In genomic region chr15:50144342-50145120, GRCh38 we compare ENCODE assay signal across 17 cellular contexts. TPM values are rescaled to one million over a fixed set of nuclear protein-coding genes. Genes with fewer than 3 reads are reported as not detected.
A peak's percentile ranks its signal among the peaks of the same experiment; 100 is the strongest.
DNase-seq lines count a peak whose midpoint lies in the region; ATAC-seq and TF ChIP-seq lines count a peak whose summit lies in the region.
"Had no signal": no experiment of that assay in that cellular context is flagged by ENCODE, and none has a peak within 500 bp of the region (broad histone marks: within the 10 kb centered on the region; RNA-seq: fewer than 3 reads in every experiment).

No MANE protein-coding gene starts in this region.

- H3K4me2 ChIP-seq in osteoblast (ENCODE audit: insufficient read depth, low read length), result peak overlapping the region; percentile 2
- H3K4me2 ChIP-seq: GM23338 had no signal

- no peak overlapping the region for H3K4me3 ChIP-seq in HEK293 (ENCODE audit: low read depth, low read length)
- no peak overlapping the region for H3K4me3 ChIP-seq in osteoblast (ENCODE audit: insufficient read depth, low read length)
- H3K4me3 ChIP-seq: GM23338, lower lobe of right lung, tibial nerve had no signal

- H3K9me3 ChIP-seq in HEK293 (ENCODE audit: control insufficient read depth, insufficient read depth, low read depth, low read length) (no peaks in the 10 kb centered on the region), osteoblast (ENCODE audit: low read depth, low read length) (no peaks in the 10 kb centered on the region)
- H3K9me3 ChIP-seq: lower lobe of right lung, tibial nerve had no signal

- CTCF ChIA-PET in activated CD4-positive, alpha-beta T cell treated with anti-CD3 and anti-CD28 coated beads for 36 hours (lab: Charles Lee), result interaction anchor here (0.5 to 2.2 kb wide), 21 partner anchors 11 to 1724 kb away, joined by 3 to 13 read pairs (median 3); partner anchors contain the start of gene EID1
- CTCF ChIA-PET in HEK293 (lab: Yijun Ruan, JAX) (interaction anchor here (0.6 to 1.4 kb wide), 12 partner anchors 11 to 1285 kb away, joined by 3 to 12 read pairs (median 3); no protein-coding TSS in a partner anchor), HEK293T (lab: Yijun Ruan, JAX) (interaction anchor here (0.5 to 1.1 kb wide), 9 partner anchors 10 to 1124 kb away, joined by 3 to 7 read pairs (median 3); no protein-coding TSS in a partner anchor)

- no peak for DNase-seq in activated CD4-positive, alpha-beta T cell treated with anti-CD3 and anti-CD28 coated beads for 36 hours
- DNase-seq in activated CD4-positive, alpha-beta T cell treated with anti-CD3 and anti-CD28 coated beads, Interleukin-2, amount 50 U/mL, for 1 hour, result no peak
- DNase-seq in activated T-helper 2 cell treated with anti-CD3 and anti-CD28 coated beads, Interferon-gamma antibody, Interleukin-2, Interleukin-4, amounts not matched to agents 10 μg/mL and 5 μg/mL and 100 μg/mL, durations not matched to agents 14 hours and 24 hours and 36 hours (ENCODE audit: low spot score), result no peak
- DNase-seq in osteoblast (ENCODE audit: insufficient read length, low spot score, missing footprints), result no peak
- no peak for DNase-seq in NCI-H146 treated with DMSO at 0.1 percent for 48 hours (lab: John Stamatoyannopoulos, UW; ENCODE audit: unreplicated experiment)
- no peak for DNase-seq in HEK293T (ENCODE audit: extremely low spot score)
- DNase-seq: activated CD4-positive, CD25-positive, alpha-beta regulatory T cell; activated effector memory CD4-positive, alpha-beta T cell treated with anti-CD3 and anti-CD28 coated beads, Interleukin-2, amount 50 U/mL, for 16 hours; CD8-positive, alpha-beta T cell; DND-41; lower lobe of right lung; stimulated activated CD4-positive, alpha-beta T cell treated with anti-CD3 and anti-CD28 coated beads, Interleukin-15, amount 100 ng/mL, for 24 hours had no signal

- no peaks in the 10 kb centered on the region for H3K9me3 Mint-ChIP-seq in activated CD4-positive, alpha-beta T cell treated with anti-CD3 and anti-CD28 coated beads for 36 hours (ENCODE audit: low read depth)
- peaks cover 3% of the 10 kb centered on the region for H3K9me3 Mint-ChIP-seq in activated T-helper 2 cell treated with anti-CD3 and anti-CD28 coated beads, Interferon-gamma antibody, Interleukin-2, Interleukin-4, amounts not matched to agents 10 μg/mL and 5 μg/mL and 100 μg/mL, durations not matched to agents 14 hours and 24 hours and 36 hours
- H3K9me3 Mint-ChIP-seq: CD8-positive, alpha-beta T cell; GM23338; neural crest cell had no signal

- no peaks in the 10 kb centered on the region for H4K20me1 ChIP-seq in osteoblast (ENCODE audit: insufficient read depth, low read length)

- H3K27me3 ChIP-seq in osteoblast (ENCODE audit: insufficient read depth, low read length), result no peaks in the 10 kb centered on the region
- H3K27me3 ChIP-seq: tibial nerve had no signal

- peak overlapping the region; percentile 22 for H3K27ac Mint-ChIP-seq in activated CD4-positive, alpha-beta T cell treated with anti-CD3 and anti-CD28 coated beads for 36 hours
- H3K27ac Mint-ChIP-seq in activated T-helper 2 cell treated with anti-CD3 and anti-CD28 coated beads, Interferon-gamma antibody, Interleukin-2, Interleukin-4, amounts not matched to agents 10 μg/mL and 5 μg/mL and 100 μg/mL, durations not matched to agents 14 hours and 24 hours and 36 hours, result peak overlapping the region; percentile 57
- H3K27ac Mint-ChIP-seq: CD8-positive, alpha-beta T cell; GM23338 had no signal

- H3K36me3 ChIP-seq in HEK293 (ENCODE audit: control insufficient read depth in 2 of 2, insufficient read depth in 1 of 2, low read length in 2 of 2), result no peaks in the 10 kb centered on the region
- no peaks in the 10 kb centered on the region for H3K36me3 ChIP-seq in osteoblast (ENCODE audit: insufficient read depth, low read length)
- H3K36me3 ChIP-seq: lower lobe of right lung, tibial nerve had no signal

- TF ChIP-seq CTCF in HEK293 (tag by site-specific recombination; IDR thresholded peaks at IDR 0.05) (no peak), osteoblast (IDR thresholded peaks at IDR 0.05; ENCODE audit: extremely low read depth, low read depth, low read length) (no peak)

- POLR2A ChIA-PET in activated CD4-positive, alpha-beta T cell treated with anti-CD3 and anti-CD28 coated beads for 36 hours (lab: Charles Lee), result interaction anchor here (0.7 kb wide), 1 partner anchor 547 kb away, joined by 4 read pairs; no protein-coding TSS in a partner anchor
- POLR2A ChIA-PET in HEK293 (lab: Yijun Ruan, JAX) (interaction anchor here (0.6 kb wide), 1 partner anchor 1813 kb away, joined by 4 read pairs; the partner anchor contains the start of gene DUT), HEK293T (lab: Yijun Ruan, JAX) (no interaction called here)

- H3K27ac ChIP-seq in HEK293 (ENCODE audit: extremely low read depth, low read depth, low read length), result no peak overlapping the region
- peak overlapping the region; percentile 62 for H3K27ac ChIP-seq in osteoblast (ENCODE audit: low read depth, low read length)
- H3K27ac ChIP-seq: lower lobe of right lung, tibial nerve had no signal

- no peak for ATAC-seq in activated CD4-positive, alpha-beta T cell treated with anti-CD3 and anti-CD28 coated beads for 36 hours
- no peak for ATAC-seq in GM18511 (IDR thresholded peaks at IDR 0.05; ENCODE audit: unreplicated experiment)
- ATAC-seq: CD8-positive, alpha-beta T cell had no signal

- H3K4me1 ChIP-seq in HEK293 (ENCODE audit: control insufficient read depth, insufficient read depth, low read length), result no peaks in the 10 kb centered on the region
- H3K4me1 ChIP-seq in osteoblast (ENCODE audit: insufficient read depth, low read length), result peaks cover 7% of the 10 kb centered on the region
- H3K4me1 ChIP-seq: lower lobe of right lung had no signal

- peaks cover 4% of the 10 kb centered on the region for H3K36me3 Mint-ChIP-seq in activated CD4-positive, alpha-beta T cell treated with anti-CD3 and anti-CD28 coated beads for 36 hours (ENCODE audit: low read depth)
- H3K36me3 Mint-ChIP-seq in activated T-helper 2 cell treated with anti-CD3 and anti-CD28 coated beads, Interferon-gamma antibody, Interleukin-2, Interleukin-4, amounts not matched to agents 10 μg/mL and 5 μg/mL and 100 μg/mL, durations not matched to agents 14 hours and 24 hours and 36 hours (ENCODE audit: low read depth), result peaks cover 44% of the 10 kb centered on the region
- H3K36me3 Mint-ChIP-seq: CD8-positive, alpha-beta T cell had no signal

- intact Hi-C loops in activated CD4-positive, alpha-beta T cell treated with anti-CD3 and anti-CD28 coated beads for 36 hours (cut with DNase I, micrococcal nuclease), result loop anchor here (1.0 to 10.0 kb wide), 12 partner anchors 170 to 1790 kb away; partner anchors contain the start of genes FGF7 (in 1 of the 2) and SECISBP2L (in 1 of the 2)
- intact Hi-C loops in activated T-helper 2 cell treated with anti-CD3 and anti-CD28 coated beads, Interferon-gamma antibody, Interleukin-2, Interleukin-4, amounts not matched to agents 10 μg/mL and 5 μg/mL and 100 μg/mL, durations not matched to agents 14 hours and 24 hours and 36 hours (cut with micrococcal nuclease), result loop anchor here (1.0 to 10.0 kb wide), 6 partner anchors 38 to 1282 kb away; partner anchors contain the start of genes COPS2, FGF7 and SLC27A2

- H3K4me1 Mint-ChIP-seq in activated CD4-positive, alpha-beta T cell treated with anti-CD3 and anti-CD28 coated beads for 36 hours, result peaks cover 26% of the 10 kb centered on the region
- peaks cover 41% of the 10 kb centered on the region for H3K4me1 Mint-ChIP-seq in activated T-helper 2 cell treated with anti-CD3 and anti-CD28 coated beads, Interferon-gamma antibody, Interleukin-2, Interleukin-4, amounts not matched to agents 10 μg/mL and 5 μg/mL and 100 μg/mL, durations not matched to agents 14 hours and 24 hours and 36 hours (ENCODE audit: low read depth)
- H3K4me1 Mint-ChIP-seq: GM23338 had no signal

- no peaks in the 10 kb centered on the region for H3K27me3 Mint-ChIP-seq in activated CD4-positive, alpha-beta T cell treated with anti-CD3 and anti-CD28 coated beads for 36 hours
- H3K27me3 Mint-ChIP-seq in activated T-helper 2 cell treated with anti-CD3 and anti-CD28 coated beads, Interferon-gamma antibody, Interleukin-2, Interleukin-4, amounts not matched to agents 10 μg/mL and 5 μg/mL and 100 μg/mL, durations not matched to agents 14 hours and 24 hours and 36 hours (ENCODE audit: low read depth), result no peaks in the 10 kb centered on the region

- H2AFZ ChIP-seq in osteoblast (ENCODE audit: low read length), result peak overlapping the region; percentile 42
- H2AFZ ChIP-seq: GM23338 had no signal

- no peak overlapping the region for H3K4me3 Mint-ChIP-seq in activated CD4-positive, alpha-beta T cell treated with anti-CD3 and anti-CD28 coated beads for 36 hours
- no peak overlapping the region for H3K4me3 Mint-ChIP-seq in activated T-helper 2 cell treated with anti-CD3 and anti-CD28 coated beads, Interferon-gamma antibody, Interleukin-2, Interleukin-4, amounts not matched to agents 10 μg/mL and 5 μg/mL and 100 μg/mL, durations not matched to agents 14 hours and 24 hours and 36 hours (ENCODE audit: low read depth)
- H3K4me3 Mint-ChIP-seq: CD8-positive, alpha-beta T cell; GM23338; neural crest cell had no signal

- H3K79me2 ChIP-seq in osteoblast (ENCODE audit: insufficient read depth, low read length), result no peaks in the 10 kb centered on the region

TF ChIP-seq in HEK293T, 16 proteins besides CTCF, POLR2A, EP300 and RAD21 (continues in another document):
- no peak for TF ChIP-seq SP1 (IDR thresholded peaks at IDR 0.05)
- TF ChIP-seq ELF4 (IDR thresholded peaks at IDR 0.05), result no peak
- no peak for TF ChIP-seq NFRKB (IDR thresholded peaks at IDR 0.05)
- TF ChIP-seq ARNT (IDR thresholded peaks at IDR 0.05), result no peak
- no peak for TF ChIP-seq ZNF384 (IDR thresholded peaks at IDR 0.05)
- TF ChIP-seq FOXK2 (IDR thresholded peaks at IDR 0.05), result no peak
- no peak for TF ChIP-seq HDGF (IDR thresholded peaks at IDR 0.05; ENCODE audit: borderline replicate concordance)
- no peak for TF ChIP-seq CTBP1 (IDR thresholded peaks at IDR 0.05; ENCODE audit: borderline replicate concordance)
- no peak for TF ChIP-seq L3MBTL2 (conservative IDR thresholded peaks at IDR 0.05)
- no peak for TF ChIP-seq TARDBP (IDR thresholded peaks at IDR 0.05)

RNA-seq across cellular contexts. Expression of gene ATP8B4, which starts 25.5 kb away (rescaled TPM):
- total RNA-seq in activated CD4-positive, alpha-beta T cell treated with anti-CD3 and anti-CD28 coated beads for 36 hours, result 1 to 10 TPM; 5.0 to 5.1 TPM
- total RNA-seq in activated T-helper 2 cell treated with anti-CD3 and anti-CD28 coated beads, Interferon-gamma antibody, Interleukin-2, Interleukin-4, amounts not matched to agents 10 μg/mL and 5 μg/mL and 100 μg/mL, durations not matched to agents 14 hours and 24 hours and 36 hours, result 69.7 and 75.3 TPM in 2 replicates
- 0.88 and 1.1 TPM in 2 replicates for total RNA-seq in osteoblast
- total RNA-seq: neural crest cell had no signal

RNA-seq across cellular contexts. Expression of gene SLC27A2, which starts 37.5 kb away (rescaled TPM):
- 10 to 100 TPM; 20.7 to 22.1 TPM for total RNA-seq in activated CD4-positive, alpha-beta T cell treated with anti-CD3 and anti-CD28 coated beads for 36 hours
- 99.5 TPM in 2 replicates for total RNA-seq in activated T-helper 2 cell treated with anti-CD3 and anti-CD28 coated beads, Interferon-gamma antibody, Interleukin-2, Interleukin-4, amounts not matched to agents 10 μg/mL and 5 μg/mL and 100 μg/mL, durations not matched to agents 14 hours and 24 hours and 36 hours
- not detected in 2 replicates for total RNA-seq in osteoblast

Comparison
In these comparisons a context has a peak if more than half of its experiments do, and no peak if none do; other contexts are left out.
1. RNA of gene ATP8B4, which starts 25.5 kb away (total RNA-seq): 69.7 to 75.3 TPM in activated T-helper 2 cell treated with anti-CD3 and anti-CD28 coated beads, Interferon-gamma antibody, Interleukin-2, Interleukin-4, amounts not matched to agents 10 μg/mL and 5 μg/mL and 100 μg/mL, durations not matched to agents 14 hours and 24 hours and 36 hours; 5.0 to 5.1 TPM in activated CD4-positive, alpha-beta T cell treated with anti-CD3 and anti-CD28 coated beads for 36 hours and 0.88 to 1.1 TPM in osteoblast; every median in the first group is over 10 times any median in the second.
2. RNA of gene SLC27A2, which starts 37.5 kb away (total RNA-seq): 99.5 TPM in activated T-helper 2 cell treated with anti-CD3 and anti-CD28 coated beads, Interferon-gamma antibody, Interleukin-2, Interleukin-4, amounts not matched to agents 10 μg/mL and 5 μg/mL and 100 μg/mL, durations not matched to agents 14 hours and 24 hours and 36 hours and 20.7 to 22.1 TPM in activated CD4-positive, alpha-beta T cell treated with anti-CD3 and anti-CD28 coated beads for 36 hours; not detected in osteoblast; every median in the first group is over 10 times any median in the second.